In the genomic region with DNA sequence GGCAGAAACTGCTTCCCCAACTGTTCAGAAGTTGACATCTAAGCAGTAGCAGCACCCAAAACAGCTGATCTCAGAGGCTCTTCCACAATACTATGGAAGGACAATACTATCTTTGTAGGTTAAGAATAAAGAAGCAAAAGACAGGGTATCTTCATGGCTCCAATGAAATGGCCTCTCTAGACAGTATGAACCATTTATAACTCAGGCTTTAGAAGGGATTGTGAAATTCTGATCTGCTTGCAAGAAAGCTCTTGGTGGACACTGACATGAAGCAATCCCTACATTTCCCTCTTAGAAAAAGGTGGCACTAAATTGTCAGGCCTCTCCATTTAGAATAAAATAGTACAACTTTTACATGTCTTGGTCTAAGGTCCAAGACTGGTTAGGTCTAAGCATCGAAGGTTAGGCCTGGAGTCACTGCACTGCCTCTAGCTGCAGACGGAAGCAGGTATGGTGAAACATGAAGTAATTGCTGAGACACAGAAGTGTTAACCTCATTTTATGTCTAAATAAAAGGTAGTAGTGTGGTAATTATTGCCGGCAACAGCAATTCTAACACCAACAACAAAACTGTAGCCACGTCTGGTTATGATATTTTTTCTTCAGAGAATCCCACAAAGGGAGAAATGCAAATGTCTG, we compare ENCODE assay signal across 25 cellular contexts. TPM values are rescaled to one million over a fixed set of nuclear protein-coding genes. Genes with fewer than 3 reads are reported as not detected.
A peak's percentile ranks its signal among the peaks of the same experiment; 100 is the strongest.
DNase-seq lines count a peak whose midpoint lies in the region; ATAC-seq and TF ChIP-seq lines count a peak whose summit lies in the region.
"Had no signal": no experiment of that assay in that cellular context is flagged by ENCODE, and none has a peak within 500 bp of the region (broad histone marks: within the 10 kb centered on the region; RNA-seq: fewer than 3 reads in every experiment).

No MANE protein-coding gene starts in this region.

- TF ChIP-seq CTCF in HL-60 (IDR thresholded peaks at IDR 0.05; ENCODE audit: insufficient read depth, low read length) (no peak), progenitor cell of endocrine pancreas (IDR thresholded peaks at IDR 0.05; ENCODE audit: unreplicated experiment) (no peak)

- no peak for ATAC-seq in GM18868 (IDR thresholded peaks at IDR 0.05; ENCODE audit: unreplicated experiment)
- ATAC-seq: activated naive CD8-positive, alpha-beta T cell treated with anti-CD3 and anti-CD28 coated beads, Interleukin-2, amount 50 U/mL, for 24 hours; activated T-cell treated with anti-CD3 and anti-CD28 coated beads, Interleukin-2, amount 50 U/mL, for 4 hours; body of pancreas; GM23338; heart left ventricle; pancreas; right cardiac atrium; stimulated activated effector memory CD8-positive, alpha-beta T cell treated with anti-CD3 and anti-CD28 coated beads, Interleukin-12 subunit alpha, Interleukin-12 subunit beta, amount 100 ng/mL, for 72 hours had no signal

- peaks cover 4% of the 10 kb centered on the region for H3K9me3 Mint-ChIP-seq in progenitor cell of endocrine pancreas (ENCODE audit: low read depth)
- H3K9me3 Mint-ChIP-seq: activated CD4-positive, alpha-beta T cell treated with anti-CD3 and anti-CD28 coated beads, Interleukin-2, amount 10 ng/mL, durations not matched to agents 24 days and 14 days; activated naive CD8-positive, alpha-beta T cell treated with anti-CD3 and anti-CD28 coated beads, Interleukin-2, amount 50 U/mL, for 24 hours; activated T-cell treated with anti-CD3 and anti-CD28 coated beads, Interleukin-2, amount 50 U/mL, for 4 hours; GM23338; stimulated activated effector memory CD8-positive, alpha-beta T cell treated with anti-CD3 and anti-CD28 coated beads, Interleukin-12 subunit alpha, Interleukin-12 subunit beta, amount 100 ng/mL, for 72 hours had no signal

- no peaks in the 10 kb centered on the region for H3K27me3 Mint-ChIP-seq in progenitor cell of endocrine pancreas
- H3K27me3 Mint-ChIP-seq: activated CD4-positive, alpha-beta T cell treated with anti-CD3 and anti-CD28 coated beads, Interleukin-2, amount 10 ng/mL, durations not matched to agents 24 days and 14 days; activated naive CD8-positive, alpha-beta T cell treated with anti-CD3 and anti-CD28 coated beads, Interleukin-2, amount 50 U/mL, for 24 hours had no signal

- peaks cover 27% of the 10 kb centered on the region for H3K36me3 Mint-ChIP-seq in progenitor cell of endocrine pancreas (ENCODE audit: insufficient read depth)

- peak overlapping the region; percentile 57 for H3K27ac Mint-ChIP-seq in progenitor cell of endocrine pancreas
- H3K27ac Mint-ChIP-seq: activated CD4-positive, alpha-beta T cell treated with anti-CD3 and anti-CD28 coated beads, Interleukin-2, amount 10 ng/mL, durations not matched to agents 24 days and 14 days; activated naive CD8-positive, alpha-beta T cell treated with anti-CD3 and anti-CD28 coated beads, Interleukin-2, amount 50 U/mL, for 24 hours; GM23338; nephron progenitor cell; stimulated activated effector memory CD8-positive, alpha-beta T cell treated with anti-CD3 and anti-CD28 coated beads, Interleukin-12 subunit alpha, Interleukin-12 subunit beta, amount 100 ng/mL, for 72 hours had no signal

- no peak overlapping the region for H3K4me3 ChIP-seq in HL-60 (replicated peaks; ENCODE audit: insufficient read depth, low read length)
- H3K4me3 ChIP-seq: body of pancreas, GM23338, heart left ventricle, pancreas had no signal

- no peaks in the 10 kb centered on the region for H3K27me3 ChIP-seq in HL-60 (ENCODE audit: insufficient read depth, poor library complexity, severe bottlenecking)
- H3K27me3 ChIP-seq: body of pancreas, heart left ventricle, pancreas had no signal

- peak overlapping the region; percentile 65 for H3K27ac ChIP-seq in HL-60 (replicated peaks)
- H3K27ac ChIP-seq: body of pancreas, heart left ventricle, pancreas, WERI-Rb-1 had no signal

- H3K4me1 Mint-ChIP-seq in progenitor cell of endocrine pancreas (ENCODE audit: low read depth), result peaks cover 4% of the 10 kb centered on the region
- H3K4me1 Mint-ChIP-seq: activated CD4-positive, alpha-beta T cell treated with anti-CD3 and anti-CD28 coated beads, Interleukin-2, amount 10 ng/mL, durations not matched to agents 24 days and 14 days; activated naive CD8-positive, alpha-beta T cell treated with anti-CD3 and anti-CD28 coated beads, Interleukin-2, amount 50 U/mL, for 24 hours; GM23338; nephron progenitor cell; stimulated activated effector memory CD8-positive, alpha-beta T cell treated with anti-CD3 and anti-CD28 coated beads, Interleukin-12 subunit alpha, Interleukin-12 subunit beta, amount 100 ng/mL, for 72 hours had no signal

- peak; percentile 70 to 75 for DNase-seq in HL-60 (ENCODE audit: low read depth in 1 of 2, low spot score in 1 of 2)
- peak; percentile 43 for DNase-seq in NOMO-1 treated with dmso at 0.1 percent for 144 hours (lab: John Stamatoyannopoulos, UW; ENCODE audit: unreplicated experiment)
- DNase-seq in fibroblast of gingiva (ENCODE audit: low read depth), result peak; percentile 42
- DNase-seq in progenitor cell of endocrine pancreas (ENCODE audit: low spot score, unreplicated experiment), result no peak
- DNase-seq in NCI-H1092 (lab: John Stamatoyannopoulos, UW), result no peak
- no peak for DNase-seq in activated CD4-positive, alpha-beta T cell treated with anti-CD3 and anti-CD28 coated beads, Interleukin-2, amount 50 U/mL, for 1 hour
- DNase-seq: activated CD4-positive, alpha-beta T cell treated with anti-CD3 and anti-CD28 coated beads, Interleukin-2, amount 10 ng/mL, durations not matched to agents 24 days and 14 days; activated naive CD8-positive, alpha-beta T cell treated with anti-CD3 and anti-CD28 coated beads, Interleukin-2, amount 50 U/mL, for 24 hours; activated T-cell treated with anti-CD3 and anti-CD28 coated beads, Interleukin-2, amount 50 U/mL, for 4 hours; body of pancreas; cerebellar nuclear complex; EL; heart left ventricle; NCI-H1105 treated with DMSO at 0.1 percent for 48 hours; NCI-H2029 treated with DMSO at 0.1 percent for 48 hours; NCI-H2227 treated with DMSO at 0.1 percent for 48 hours; nephron progenitor cell; OCI-M1; pancreas; right cardiac atrium; stimulated activated CD4-positive, alpha-beta T cell treated with anti-CD3 and anti-CD28 coated beads, Interleukin-4, amount 100 ng/mL, for 24 hours; WERI-Rb-1 had no signal

- no peak overlapping the region for H3K4me3 Mint-ChIP-seq in progenitor cell of endocrine pancreas (ENCODE audit: low read depth)
- H3K4me3 Mint-ChIP-seq: activated CD4-positive, alpha-beta T cell treated with anti-CD3 and anti-CD28 coated beads, Interleukin-2, amount 10 ng/mL, durations not matched to agents 24 days and 14 days; activated naive CD8-positive, alpha-beta T cell treated with anti-CD3 and anti-CD28 coated beads, Interleukin-2, amount 50 U/mL, for 24 hours; activated T-cell treated with anti-CD3 and anti-CD28 coated beads, Interleukin-2, amount 50 U/mL, for 4 hours; GM23338; nephron progenitor cell; stimulated activated effector memory CD8-positive, alpha-beta T cell treated with anti-CD3 and anti-CD28 coated beads, Interleukin-12 subunit alpha, Interleukin-12 subunit beta, amount 100 ng/mL, for 72 hours had no signal

RNA-seq across cellular contexts. Expression of gene HP1BP3, which starts 50.6 kb away (rescaled TPM):
- total RNA-seq in progenitor cell of endocrine pancreas, result 361 and 385 TPM in 2 replicates

Comparison
In these comparisons a context has a peak if more than half of its experiments do, and no peak if none do; other contexts are left out.
1. DNase-seq: peak in HL-60 (2 of 2), NOMO-1 treated with dmso at 0.1 percent for 144 hours (single experiment) and fibroblast of gingiva (single experiment); none in progenitor cell of endocrine pancreas (single experiment), NCI-H1092 (single experiment) and activated CD4-positive, alpha-beta T cell treated with anti-CD3 and anti-CD28 coated beads, Interleukin-2, amount 50 U/mL, for 1 hour (single experiment).